10 cellular contexts compared by ENCODE assay signal in the genomic region with DNA sequence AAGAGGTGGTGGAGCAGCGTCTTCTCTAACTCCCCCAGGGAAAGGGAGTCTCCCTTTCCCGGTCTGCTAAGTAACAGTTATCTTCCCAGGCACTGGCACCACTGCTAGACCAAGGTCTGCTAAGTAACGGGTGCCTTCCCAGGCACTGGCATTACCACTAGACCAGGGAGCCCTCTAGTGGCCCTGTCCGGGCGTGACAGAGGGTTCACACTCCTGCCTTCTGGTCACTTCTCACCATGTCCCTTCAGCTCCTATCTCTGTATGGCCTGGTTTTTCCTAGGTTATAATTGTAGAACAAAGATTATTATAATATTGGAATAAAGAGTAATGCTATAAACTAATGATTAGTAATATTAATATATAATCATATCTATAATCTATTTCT. TPM values are rescaled to one million over a fixed set of nuclear protein-coding genes. Genes with fewer than 3 reads are reported as not detected.
DNase-seq lines count a peak whose midpoint lies in the region; ATAC-seq and TF ChIP-seq lines count a peak whose summit lies in the region.
"Not testable (repeated sequence)": the region's sequence is repeated elsewhere in the genome, so short reads cannot be mapped to it uniquely, and the experiment has no call there.
"Had no signal": no experiment of that assay in that cellular context is flagged by ENCODE, and none has a peak within 500 bp of the region (broad histone marks: within the 10 kb centered on the region; RNA-seq: fewer than 3 reads in every experiment).

No MANE protein-coding gene starts in this region.

- ATAC-seq in GM21367 (IDR thresholded peaks at IDR 0.05; ENCODE audit: unreplicated experiment), result peak; percentile 9
- ATAC-seq in HG03460 (IDR thresholded peaks at IDR 0.05; ENCODE audit: unreplicated experiment), result peak; percentile 41

- H3K27ac ChIP-seq in coronary artery, result not testable (repeated sequence)

- DNase-seq in Caki2 (ENCODE audit: low read depth), result peak; percentile 35
- peak; percentile 46 for DNase-seq in NOMO-1 treated with DMSO at 0.1 percent for 48 hours (lab: John Stamatoyannopoulos, UW; ENCODE audit: unreplicated experiment)
- peak; percentile 21 to 33 for DNase-seq in activated CD4-positive, alpha-beta T cell treated with anti-CD3 and anti-CD28 coated beads, Interleukin-2, amount 50 U/mL, for 4 hours
- DNase-seq in coronary artery (ENCODE audit: low spot score), result not testable (repeated sequence)
- peak; percentile 61 to 74 for DNase-seq in lung microvascular endothelial cell (ENCODE audit: low read depth in 2 of 2)
- DNase-seq in stimulated activated CD8-positive, alpha-beta memory T cell treated with anti-CD3 and anti-CD28 coated beads, Interleukin-15, amount 100 ng/mL, for 1 hour (ENCODE audit: low read depth), result peak; percentile 58

- H3K4me3 ChIP-seq in coronary artery, result not testable (repeated sequence)

- in situ Hi-C loops in Caki2 (cut with HindIII; ENCODE audit: low pct_unique_long_range_greater_than_20kb, low sequenced_read_pairs), result not testable (repeated sequence)

- TF ChIP-seq CTCF in coronary artery (IDR thresholded peaks at IDR 0.05), result peak; percentile 32

RNA-seq across cellular contexts. Expression of gene PILRB, which starts 12.6 kb away (rescaled TPM):
- 15.0 and 44.8 TPM in 2 replicates for total RNA-seq in Caki2 (2014; rRNA removed; shearing (Covaris generic); ENCODE audit: low replicate concordance)
- 5.2 and 21.6 TPM in 2 replicates for total RNA-seq in lung microvascular endothelial cell

RNA-seq across cellular contexts. Expression of gene PILRA, which starts 28.0 kb away (rescaled TPM):
- 0.41 and 0.91 TPM in 2 replicates for total RNA-seq in Caki2 (2014; rRNA removed; shearing (Covaris generic); ENCODE audit: low replicate concordance)
- total RNA-seq in lung microvascular endothelial cell, result 0.20 and 0.22 TPM in 2 replicates

RNA-seq across cellular contexts. Expression of gene SPDYE3, which starts 37.8 kb away (rescaled TPM):
- total RNA-seq in Caki2 (2014; rRNA removed; shearing (Covaris generic); ENCODE audit: low replicate concordance), result not detected in 2 replicates
- not detected in 2 replicates for total RNA-seq in lung microvascular endothelial cell
- total RNA-seq: activated CD8-positive, alpha-beta memory T cell treated with anti-CD3 and anti-CD28 coated beads for 36 hours; pulmonary artery endothelial cell had no signal
